21 cellular contexts compared by ENCODE assay signal in the genomic region with DNA sequence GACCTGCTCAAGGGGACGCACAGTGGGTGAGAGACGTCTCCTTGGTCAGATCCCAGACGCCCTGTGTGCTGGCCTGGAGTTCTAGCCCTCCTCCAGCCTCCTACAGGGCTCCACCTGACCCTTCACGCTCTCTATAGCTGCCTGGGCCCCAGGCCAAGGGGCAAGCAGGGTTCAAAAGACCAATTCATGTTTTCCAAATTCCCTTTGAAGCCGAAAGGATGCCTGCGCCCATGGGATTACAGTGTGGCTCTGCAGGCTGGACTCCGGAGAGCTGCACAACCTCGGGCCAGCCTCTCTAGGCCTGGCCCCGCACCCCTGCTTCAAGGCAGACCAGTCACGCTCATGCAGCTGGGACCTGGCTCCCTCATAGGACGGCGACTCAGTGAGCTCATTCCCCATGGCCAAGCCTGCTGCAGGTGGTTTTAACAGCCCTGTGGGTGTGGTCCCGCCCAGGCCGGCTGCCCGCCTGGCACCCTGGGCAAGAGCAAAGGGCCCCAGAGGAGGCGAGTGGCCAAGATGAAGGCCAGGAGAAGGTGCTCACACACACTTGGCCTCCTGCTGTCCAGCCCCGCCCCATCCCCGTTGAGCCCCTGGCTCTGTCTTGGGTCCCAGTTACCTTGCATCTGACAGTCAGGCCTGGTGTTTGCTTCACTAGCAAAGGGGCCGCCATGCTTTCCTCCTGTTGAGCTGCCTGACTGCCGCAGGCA. TPM values are rescaled to one million over a fixed set of nuclear protein-coding genes. Genes with fewer than 3 reads are reported as not detected.
DNase-seq lines count a peak whose midpoint lies in the region; ATAC-seq and TF ChIP-seq lines count a peak whose summit lies in the region.
"Had no signal": no experiment of that assay in that cellular context is flagged by ENCODE, and none has a peak within 500 bp of the region (broad histone marks: within the 10 kb centered on the region; RNA-seq: fewer than 3 reads in every experiment).

No MANE protein-coding gene starts in this region.

- peaks cover 2% of the 10 kb centered on the region for H3K9me3 Mint-ChIP-seq in activated naive CD8-positive, alpha-beta T cell treated with anti-CD3 and anti-CD28 coated beads, Interleukin-2, amount 10 ng/mL, durations not matched to agents 7 days and 5 days
- peaks cover 2% of the 10 kb centered on the region for H3K9me3 Mint-ChIP-seq in activated naive CD8-positive, alpha-beta T cell treated with anti-CD3 and anti-CD28 coated beads for 36 hours
- H3K9me3 Mint-ChIP-seq in mesothelial cell of epicardium, result no peaks in the 10 kb centered on the region
- H3K9me3 Mint-ChIP-seq: CD8-positive, alpha-beta T cell; natural killer cell had no signal

- H3K9me3 ChIP-seq in colonic mucosa, result no peaks in the 10 kb centered on the region
- H3K9me3 ChIP-seq in upper lobe of right lung, result no peaks in the 10 kb centered on the region
- H3K9me3 ChIP-seq in gastrocnemius medialis, result no peaks in the 10 kb centered on the region
- no peaks in the 10 kb centered on the region for H3K9me3 ChIP-seq in effector memory CD4-positive, alpha-beta T cell (ENCODE audit: control insufficient read depth, low read length)
- H3K9me3 ChIP-seq: gastroesophageal sphincter had no signal

- H3K27me3 ChIP-seq in colonic mucosa (no peaks in the 10 kb centered on the region), upper lobe of right lung (no peaks in the 10 kb centered on the region), gastrocnemius medialis (no peaks in the 10 kb centered on the region)
- H3K27me3 ChIP-seq in effector memory CD4-positive, alpha-beta T cell (replicated peaks; ENCODE audit: control insufficient read depth, insufficient read depth, low read length, poor library complexity, severe bottlenecking), result no peaks in the 10 kb centered on the region
- H3K27me3 ChIP-seq: gastroesophageal sphincter had no signal

- H3K27ac ChIP-seq in colonic mucosa, result no peak overlapping the region
- H3K27ac ChIP-seq in upper lobe of right lung, result no peak overlapping the region
- no peak overlapping the region for H3K27ac ChIP-seq in gastrocnemius medialis
- no peak overlapping the region for H3K27ac ChIP-seq in effector memory CD4-positive, alpha-beta T cell (ENCODE audit: insufficient read depth, low read length, poor library complexity, severe bottlenecking)
- H3K27ac ChIP-seq: gastroesophageal sphincter had no signal

- POLR2A ChIA-PET in activated naive CD8-positive, alpha-beta T cell treated with anti-CD3 and anti-CD28 coated beads, Interleukin-2, amount 10 ng/mL, durations not matched to agents 7 days and 5 days (lab: Charles Lee), result no interaction called here

- intact Hi-C loops in colonic mucosa (cut with DNase I) (no loop called here), upper lobe of right lung (cut with DNase I) (no loop called here), gastrocnemius medialis (cut with DNase I; ENCODE audit: low total_unique reads) (no loop called here)

- no peak overlapping the region for H3K27ac Mint-ChIP-seq in activated naive CD8-positive, alpha-beta T cell treated with anti-CD3 and anti-CD28 coated beads, Interleukin-2, amount 10 ng/mL, durations not matched to agents 7 days and 5 days
- H3K27ac Mint-ChIP-seq in activated naive CD8-positive, alpha-beta T cell treated with anti-CD3 and anti-CD28 coated beads for 36 hours, result no peak overlapping the region
- peak overlapping the region; percentile 94 for H3K27ac Mint-ChIP-seq in mesothelial cell of epicardium
- H3K27ac Mint-ChIP-seq: CD8-positive, alpha-beta T cell had no signal

- ATAC-seq in activated naive CD8-positive, alpha-beta T cell treated with anti-CD3 and anti-CD28 coated beads, Interleukin-2, amount 10 ng/mL, durations not matched to agents 7 days and 5 days (ENCODE audit: low read depth), result no peak
- ATAC-seq in upper lobe of right lung (peak; percentile 4), gastrocnemius medialis (no peak)
- ATAC-seq: CD8-positive, alpha-beta T cell; gastroesophageal sphincter had no signal

- peak; percentile 20 for DNase-seq in activated naive CD8-positive, alpha-beta T cell treated with anti-CD3 and anti-CD28 coated beads, Interleukin-2, amount 10 ng/mL, durations not matched to agents 7 days and 5 days
- DNase-seq in activated naive CD8-positive, alpha-beta T cell treated with anti-CD3 and anti-CD28 coated beads for 36 hours, result no peak
- DNase-seq in colonic mucosa (peak; percentile 86), mesothelial cell of epicardium (ENCODE audit: low spot score in 2 of 2, unreplicated experiment in 2 of 2) (no peak), upper lobe of right lung (peak; percentile 66), gastrocnemius medialis (no peak), COR-L47 (lab: John Stamatoyannopoulos, UW) (no peak)
- DNase-seq in effector memory CD4-positive, alpha-beta T cell, result no peak
- DNase-seq: ACHN; activated CD4-positive, CD25-positive, alpha-beta regulatory T cell treated with anti-CD3 and anti-CD28 coated beads, Interleukin-2, amount 50 U/mL, for 72 hours; activated gamma-delta T cell; anterior cingulate cortex; CD8-positive, alpha-beta T cell; DND-41; natural killer cell; NCI-H2029; NCI-H510A; SHP77 treated with DMSO at 0.1 percent for 48 hours; stimulated activated naive CD4-positive, alpha-beta T cell treated with Interleukin-2 at 50 U/mL for 16 hours had no signal

- peaks cover 3% of the 10 kb centered on the region for H3K36me3 Mint-ChIP-seq in activated naive CD8-positive, alpha-beta T cell treated with anti-CD3 and anti-CD28 coated beads, Interleukin-2, amount 10 ng/mL, durations not matched to agents 7 days and 5 days
- no peaks in the 10 kb centered on the region for H3K36me3 Mint-ChIP-seq in activated naive CD8-positive, alpha-beta T cell treated with anti-CD3 and anti-CD28 coated beads for 36 hours
- H3K36me3 Mint-ChIP-seq in mesothelial cell of epicardium, result peaks cover 2% of the 10 kb centered on the region
- H3K36me3 Mint-ChIP-seq: CD8-positive, alpha-beta T cell; natural killer cell had no signal

- peak overlapping the region in 1 of 2 donors; percentile 46 for H3K9ac ChIP-seq in colonic mucosa (ENCODE audit: low read depth in 2 of 2, low read length in 2 of 2)

- no peaks in the 10 kb centered on the region for H3K27me3 Mint-ChIP-seq in activated naive CD8-positive, alpha-beta T cell treated with anti-CD3 and anti-CD28 coated beads, Interleukin-2, amount 10 ng/mL, durations not matched to agents 7 days and 5 days
- no peaks in the 10 kb centered on the region for H3K27me3 Mint-ChIP-seq in activated naive CD8-positive, alpha-beta T cell treated with anti-CD3 and anti-CD28 coated beads for 36 hours
- no peaks in the 10 kb centered on the region for H3K27me3 Mint-ChIP-seq in mesothelial cell of epicardium (ENCODE audit: low read depth)

- H3K36me3 ChIP-seq in colonic mucosa (no peaks in the 10 kb centered on the region), upper lobe of right lung (no peaks in the 10 kb centered on the region), gastrocnemius medialis (no peaks in the 10 kb centered on the region)
- H3K36me3 ChIP-seq in effector memory CD4-positive, alpha-beta T cell (ENCODE audit: control insufficient read depth, insufficient read depth, low read length), result no peaks in the 10 kb centered on the region
- H3K36me3 ChIP-seq: gastroesophageal sphincter had no signal

- H3K4me3 Mint-ChIP-seq in activated naive CD8-positive, alpha-beta T cell treated with anti-CD3 and anti-CD28 coated beads, Interleukin-2, amount 10 ng/mL, durations not matched to agents 7 days and 5 days, result no peak overlapping the region
- H3K4me3 Mint-ChIP-seq in activated naive CD8-positive, alpha-beta T cell treated with anti-CD3 and anti-CD28 coated beads for 36 hours, result no peak overlapping the region
- no peak overlapping the region for H3K4me3 Mint-ChIP-seq in mesothelial cell of epicardium
- H3K4me3 Mint-ChIP-seq: CD8-positive, alpha-beta T cell; natural killer cell had no signal

- no peak for TF ChIP-seq POLR2A in gastrocnemius medialis (IDR thresholded peaks at IDR 0.05)

- no peaks in the 10 kb centered on the region for H3K4me1 ChIP-seq in colonic mucosa
- peaks cover 7% of the 10 kb centered on the region for H3K4me1 ChIP-seq in upper lobe of right lung
- H3K4me1 ChIP-seq in gastrocnemius medialis, result peaks cover 6 to 7% of the 10 kb centered on the region in 2 donors
- no peaks in the 10 kb centered on the region for H3K4me1 ChIP-seq in effector memory CD4-positive, alpha-beta T cell (ENCODE audit: control insufficient read depth, insufficient read depth, low read length, poor library complexity, severe bottlenecking)

- TF ChIP-seq CTCF in colonic mucosa (IDR thresholded peaks at IDR 0.05) (no peak), mesothelial cell of epicardium (IDR thresholded peaks at IDR 0.05; ENCODE audit: unreplicated experiment) (no peak), upper lobe of right lung (IDR thresholded peaks at IDR 0.05) (no peak), gastrocnemius medialis (IDR thresholded peaks at IDR 0.05 in 4 of 5, conservative IDR thresholded peaks at IDR 0.05 in 1 of 5) (no peak)

- in situ Hi-C loops in gastrocnemius medialis (cut with MboI; ENCODE audit: low sequenced_read_pairs in 4 of 4), result no loop called here

- H3K4me3 ChIP-seq in colonic mucosa (no peak overlapping the region), upper lobe of right lung (no peak overlapping the region), gastrocnemius medialis (no peak overlapping the region)
- no peak overlapping the region for H3K4me3 ChIP-seq in effector memory CD4-positive, alpha-beta T cell (ENCODE audit: insufficient read depth, low read depth, low read length, poor library complexity, severe bottlenecking)
- H3K4me3 ChIP-seq: gastroesophageal sphincter, lung had no signal

- H3K4me1 Mint-ChIP-seq in activated naive CD8-positive, alpha-beta T cell treated with anti-CD3 and anti-CD28 coated beads, Interleukin-2, amount 10 ng/mL, durations not matched to agents 7 days and 5 days, result peaks cover 14% of the 10 kb centered on the region
- peaks cover 3% of the 10 kb centered on the region for H3K4me1 Mint-ChIP-seq in activated naive CD8-positive, alpha-beta T cell treated with anti-CD3 and anti-CD28 coated beads for 36 hours
- H3K4me1 Mint-ChIP-seq in mesothelial cell of epicardium, result peaks cover 60% of the 10 kb centered on the region

RNA-seq across cellular contexts. Expression of a gene that starts 57.1 kb away (rescaled TPM):
- 10 to 100 TPM; 26.8 to 30.1 TPM for total RNA-seq in activated naive CD8-positive, alpha-beta T cell treated with anti-CD3 and anti-CD28 coated beads, Interleukin-2, amount 10 ng/mL, durations not matched to agents 7 days and 5 days
- 1 to 10 TPM; 9.0 to 9.4 TPM for total RNA-seq in activated naive CD8-positive, alpha-beta T cell treated with anti-CD3 and anti-CD28 coated beads for 36 hours
- 10 to 100 TPM; 21.2 to 21.6 TPM for total RNA-seq in colonic mucosa
- 75.5 to 77.6 TPM (median 76.8 TPM) in 3 replicates for total RNA-seq in mesothelial cell of epicardium
- total RNA-seq in upper lobe of right lung, result 68.9 TPM
- 10 to 100 TPM in 3 of 4 donors, 1 to 10 TPM in 1; 9.1 to 13.4 (median 10.8) TPM for total RNA-seq in gastrocnemius medialis

Comparison
In these comparisons a context has a peak if more than half of its experiments do, and no peak if none do; other contexts are left out.
1. DNase-seq: peak in activated naive CD8-positive, alpha-beta T cell treated with anti-CD3 and anti-CD28 coated beads, Interleukin-2, amount 10 ng/mL, durations not matched to agents 7 days and 5 days (single experiment), colonic mucosa (single experiment) and upper lobe of right lung (single experiment); none in activated naive CD8-positive, alpha-beta T cell treated with anti-CD3 and anti-CD28 coated beads for 36 hours (single experiment), mesothelial cell of epicardium (0 of 2), gastrocnemius medialis (0 of 2), COR-L47 (single experiment) and effector memory CD4-positive, alpha-beta T cell (0 of 3).